18 cellular contexts compared by ENCODE assay signal in genomic region chr6:32954212-32954745, GRCh38. TPM values are rescaled to one million over a fixed set of nuclear protein-coding genes. Genes with fewer than 3 reads are reported as not detected.
A peak's percentile ranks its signal among the peaks of the same experiment; 100 is the strongest.
DNase-seq lines count a peak whose midpoint lies in the region; TF ChIP-seq lines count a peak whose summit lies in the region.
"Had no signal": no experiment of that assay in that cellular context is flagged by ENCODE, and none has a peak within 500 bp of the region (broad histone marks: within the 10 kb centered on the region; RNA-seq: fewer than 3 reads in every experiment).

No MANE protein-coding gene starts in this region.

- H3K23ac ChIP-seq in trophoblast cell (ENCODE audit: low read length), result no peak overlapping the region

- no peak overlapping the region for H4K8ac ChIP-seq in trophoblast cell (ENCODE audit: low read depth, low read length)

- no peak overlapping the region for H3K14ac ChIP-seq in trophoblast cell (ENCODE audit: low read length)

- no TSS peak for BruUV-seq in OCI-LY7 (replicated peaks; lab: Mats Ljungman, UMichigan)

- H3K9me3 Mint-ChIP-seq in IgD-negative memory B cell, result no peaks in the 10 kb centered on the region
- H3K9me3 Mint-ChIP-seq: activated naive CD4-positive, alpha-beta T cell treated with anti-CD3 and anti-CD28 coated beads, Interleukin-2, amount 50 U/mL, for 72 hours; naive thymus-derived CD8-positive, alpha-beta T cell had no signal

- no peak overlapping the region for H2BK5ac ChIP-seq in trophoblast cell (ENCODE audit: low read depth, low read length, poor library complexity)

- peaks cover 44 to 56% (median 54%) of the 10 kb centered on the region in 3 donors for H3K4me1 Mint-ChIP-seq in IgD-negative memory B cell

- CTCF ChIA-PET in OCI-LY7 (lab: Charles Lee; ENCODE audit: unreplicated experiment), result interaction anchor here (1.2 to 3.8 kb wide), 7 partner anchors 9 to 99 kb away, joined by 3 to 23 read pairs (median 6); no protein-coding TSS in a partner anchor

- H4K12ac ChIP-seq in trophoblast cell (ENCODE audit: low read depth, low read length), result no peak overlapping the region

- H3K9me2 ChIP-seq in OCI-LY7 (ENCODE audit: insufficient read depth, low read length), result no peaks in the 10 kb centered on the region

- DNase-seq in OCI-LY7 (ENCODE audit: low spot score) (no peak), trophoblast cell (no peak), BE2C (no peak), foreskin melanocyte (no peak)
- DNase-seq: activated T-cell treated with anti-CD3 and anti-CD28 coated beads, Interleukin-2, amount 50 U/mL, for 1 hour; COR-L47; foreskin keratinocyte; hypothalamus; NCI-H748 treated with DMSO at 0.1 percent for 48 hours; posterior cingulate gyrus had no signal

- TF ChIP-seq CTCF in OCI-LY7 (conservative IDR thresholded peaks at IDR 0.05; ENCODE audit: low read length) (no peak), BE2C (IDR thresholded peaks at IDR 0.05; ENCODE audit: low read depth, low read length) (no peak)

- no CpG with 5 or more reads among the region's 4 CpGs for WGBS in trophoblast cell (ENCODE audit: extremely low coverage, insufficient coverage, insufficient read length)

- no peak overlapping the region for H2AK5ac ChIP-seq in trophoblast cell (ENCODE audit: low read length)

- peak overlapping the region; percentile 75 for H3K4me3 ChIP-seq in OCI-LY7 (ENCODE audit: low read depth, low read length, poor library complexity, severe bottlenecking)
- no peak overlapping the region for H3K4me3 ChIP-seq in trophoblast cell (ENCODE audit: low read depth, low read length)
- H3K4me3 ChIP-seq in BE2C (ENCODE audit: low read depth, low read length), result no peak overlapping the region
- H3K4me3 ChIP-seq: breast epithelium, SJSA1, transverse colon had no signal

- no peak overlapping the region for H3K4ac ChIP-seq in trophoblast cell (ENCODE audit: low read depth, low read length)

- no peak overlapping the region for H4K91ac ChIP-seq in trophoblast cell (ENCODE audit: low read depth, low read length)

- no peak overlapping the region for H3K18ac ChIP-seq in trophoblast cell (ENCODE audit: low read length)

- H3K4me2 ChIP-seq in OCI-LY7 (ENCODE audit: low read length), result peak overlapping the region; percentile 91
- no peak overlapping the region for H3K4me2 ChIP-seq in trophoblast cell (ENCODE audit: low read length)

- no peak overlapping the region for H2BK120ac ChIP-seq in trophoblast cell (ENCODE audit: insufficient read depth, low read length, poor library complexity)

- H3K27me3 Mint-ChIP-seq in IgD-negative memory B cell, result no peaks in the 10 kb centered on the region
- H3K27me3 Mint-ChIP-seq: naive thymus-derived CD8-positive, alpha-beta T cell had no signal

- H3K36me3 Mint-ChIP-seq in IgD-negative memory B cell, result no peaks in the 10 kb centered on the region
- H3K36me3 Mint-ChIP-seq: activated naive CD4-positive, alpha-beta T cell treated with anti-CD3 and anti-CD28 coated beads, Interleukin-2, amount 50 U/mL, for 72 hours had no signal

- H3K79me1 ChIP-seq in trophoblast cell (ENCODE audit: low read length), result no peaks in the 10 kb centered on the region

- intact Hi-C loops in OCI-LY7 (cut with micrococcal nuclease; ENCODE audit: unreplicated experiment), result no loop called here

- H3K27me3 ChIP-seq in trophoblast cell (ENCODE audit: insufficient read depth, low read length), result no peaks in the 10 kb centered on the region
- no peaks in the 10 kb centered on the region for H3K27me3 ChIP-seq in BE2C
- H3K27me3 ChIP-seq: breast epithelium, foreskin keratinocyte, SJSA1, transverse colon had no signal

- peaks cover 14% of the 10 kb centered on the region for H3K36me3 ChIP-seq in OCI-LY7 (ENCODE audit: insufficient read depth, low read length)
- no peaks in the 10 kb centered on the region for H3K36me3 ChIP-seq in trophoblast cell (ENCODE audit: control insufficient read depth in 1 of 2, insufficient read depth in 2 of 2, low read length in 2 of 2)
- H3K36me3 ChIP-seq in BE2C, result no peaks in the 10 kb centered on the region
- H3K36me3 ChIP-seq: breast epithelium, SJSA1, transverse colon had no signal

- H3K4me3 Mint-ChIP-seq in IgD-negative memory B cell, result peak overlapping the region in 3 of 4 donors; percentile 96 to 99 (median 98)

- no peaks in the 10 kb centered on the region for H3K9me3 ChIP-seq in OCI-LY7 (ENCODE audit: low read length)
- H3K9me3 ChIP-seq in trophoblast cell (ENCODE audit: insufficient read depth, low read depth, low read length), result no peaks in the 10 kb centered on the region
- H3K9me3 ChIP-seq in BE2C, result no peaks in the 10 kb centered on the region
- H3K9me3 ChIP-seq: breast epithelium, SJSA1, transverse colon had no signal

- H2BK12ac ChIP-seq in trophoblast cell (ENCODE audit: low read length), result no peak overlapping the region

- H2AFZ ChIP-seq in OCI-LY7 (ENCODE audit: low read length), result peak overlapping the region; percentile 33; the same call in 1 of the 2 replicates
- H2AFZ ChIP-seq in trophoblast cell (ENCODE audit: insufficient read depth, low read length, poor library complexity), result no peak overlapping the region

- peak overlapping the region; percentile 62 for H3K9ac ChIP-seq in trophoblast cell (ENCODE audit: low read length)

- H3K27ac ChIP-seq in OCI-LY7 (ENCODE audit: low read depth, low read length, poor library complexity, severe bottlenecking) (peak overlapping the region; percentile 74), trophoblast cell (ENCODE audit: low read depth, low read length) (no peak overlapping the region)
- H3K27ac ChIP-seq: foreskin keratinocyte, SJSA1 had no signal

- H3K79me2 ChIP-seq in OCI-LY7 (ENCODE audit: insufficient read depth, low read depth, low read length) (peaks cover 36% of the 10 kb centered on the region), trophoblast cell (ENCODE audit: control insufficient read depth, insufficient read depth, low read length, poor library complexity) (no peaks in the 10 kb centered on the region)

- peaks cover 60% of the 10 kb centered on the region for H3K4me1 ChIP-seq in OCI-LY7 (ENCODE audit: insufficient read depth, low read length, poor library complexity, severe bottlenecking)
- H3K4me1 ChIP-seq in trophoblast cell (ENCODE audit: control insufficient read depth in 1 of 2, insufficient read depth in 2 of 2, low read length in 2 of 2), result peaks cover 0 to 3% of the 10 kb centered on the region in 2 experiments
- no peaks in the 10 kb centered on the region for H3K4me1 ChIP-seq in BE2C
- H3K4me1 ChIP-seq: breast epithelium, foreskin keratinocyte, SJSA1 had no signal

- H4K20me1 ChIP-seq in OCI-LY7 (ENCODE audit: insufficient read depth, low read length), result no peaks in the 10 kb centered on the region

- H3K27ac Mint-ChIP-seq in IgD-negative memory B cell, result peak overlapping the region; percentile 84 to 96 (median 84)

- POLR2A ChIA-PET in OCI-LY7 (lab: Charles Lee), result interaction anchor here (0.7 to 7.6 kb wide), 12 partner anchors 9 to 167 kb away, joined by 3 to 203 read pairs (median 6); partner anchors contain the start of genes BRD2 and HLA-DMB

RNA-seq across cellular contexts. Expression of gene HLA-DMA, which starts 1.4 kb away (rescaled TPM):
- polyA plus RNA-seq in IgD-negative memory B cell, result 946 TPM
- total RNA-seq in OCI-LY7 (2014; rRNA removed; shearing (Covaris generic)), result 175 and 207 TPM in 2 replicates
- 140 TPM in 2 replicates for total RNA-seq in OCI-LY7 (2022)
- 8.5 and 8.8 TPM in 2 replicates for polyA plus RNA-seq in trophoblast cell (2013)
- 0.56 TPM for polyA plus RNA-seq in BE2C (2012; ENCODE audit: insufficient read depth, insufficient read length, low read depth)

RNA-seq across cellular contexts. Expression of gene HLA-DMB, which starts 13.5 kb away (rescaled TPM):
- polyA plus RNA-seq in IgD-negative memory B cell, result 771 TPM
- 85.1 and 98.0 TPM in 2 replicates for total RNA-seq in OCI-LY7 (2014; rRNA removed; shearing (Covaris generic))
- total RNA-seq in OCI-LY7 (2022), result 77.0 and 78.5 TPM in 2 replicates
- polyA plus RNA-seq in trophoblast cell (2013), result 2.4 and 2.5 TPM in 2 replicates
- not detected for polyA plus RNA-seq in BE2C (2012; ENCODE audit: insufficient read depth, insufficient read length, low read depth)
- total RNA-seq: SJSA1 had no signal
- polyA plus RNA-seq: foreskin keratinocyte, keratinocyte had no signal

RNA-seq across cellular contexts. Expression of gene BRD2, which starts 14.1 kb away (rescaled TPM):
- polyA plus RNA-seq in IgD-negative memory B cell, result 110 TPM
- 236 and 237 TPM in 2 replicates for total RNA-seq in OCI-LY7 (2014; rRNA removed; shearing (Covaris generic))
- total RNA-seq in OCI-LY7 (2022), result 326 and 361 TPM in 2 replicates
- polyA plus RNA-seq in trophoblast cell (2013), result 265 and 273 TPM in 2 replicates
- 257 TPM for polyA plus RNA-seq in BE2C (2012; ENCODE audit: insufficient read depth, insufficient read length, low read depth)

RNA-seq across cellular contexts. Expression of gene HLA-DOA, which starts 55.1 kb away (rescaled TPM):
- 363 TPM for polyA plus RNA-seq in IgD-negative memory B cell
- total RNA-seq in OCI-LY7 (2014; rRNA removed; shearing (Covaris generic)), result 60.3 and 78.3 TPM in 2 replicates
- 55.0 and 65.4 TPM in 2 replicates for total RNA-seq in OCI-LY7 (2022)
- polyA plus RNA-seq in trophoblast cell (2013), result 0.05 and 0.08 TPM in 2 replicates
- polyA plus RNA-seq in BE2C (2012; ENCODE audit: insufficient read depth, insufficient read length, low read depth), result not detected
- total RNA-seq: dermis blood vessel endothelial cell, foreskin keratinocyte, SJSA1 had no signal
- polyA plus RNA-seq: foreskin keratinocyte, keratinocyte had no signal
